1 cellular context compared by ENCODE assay signal in the genomic region with DNA sequence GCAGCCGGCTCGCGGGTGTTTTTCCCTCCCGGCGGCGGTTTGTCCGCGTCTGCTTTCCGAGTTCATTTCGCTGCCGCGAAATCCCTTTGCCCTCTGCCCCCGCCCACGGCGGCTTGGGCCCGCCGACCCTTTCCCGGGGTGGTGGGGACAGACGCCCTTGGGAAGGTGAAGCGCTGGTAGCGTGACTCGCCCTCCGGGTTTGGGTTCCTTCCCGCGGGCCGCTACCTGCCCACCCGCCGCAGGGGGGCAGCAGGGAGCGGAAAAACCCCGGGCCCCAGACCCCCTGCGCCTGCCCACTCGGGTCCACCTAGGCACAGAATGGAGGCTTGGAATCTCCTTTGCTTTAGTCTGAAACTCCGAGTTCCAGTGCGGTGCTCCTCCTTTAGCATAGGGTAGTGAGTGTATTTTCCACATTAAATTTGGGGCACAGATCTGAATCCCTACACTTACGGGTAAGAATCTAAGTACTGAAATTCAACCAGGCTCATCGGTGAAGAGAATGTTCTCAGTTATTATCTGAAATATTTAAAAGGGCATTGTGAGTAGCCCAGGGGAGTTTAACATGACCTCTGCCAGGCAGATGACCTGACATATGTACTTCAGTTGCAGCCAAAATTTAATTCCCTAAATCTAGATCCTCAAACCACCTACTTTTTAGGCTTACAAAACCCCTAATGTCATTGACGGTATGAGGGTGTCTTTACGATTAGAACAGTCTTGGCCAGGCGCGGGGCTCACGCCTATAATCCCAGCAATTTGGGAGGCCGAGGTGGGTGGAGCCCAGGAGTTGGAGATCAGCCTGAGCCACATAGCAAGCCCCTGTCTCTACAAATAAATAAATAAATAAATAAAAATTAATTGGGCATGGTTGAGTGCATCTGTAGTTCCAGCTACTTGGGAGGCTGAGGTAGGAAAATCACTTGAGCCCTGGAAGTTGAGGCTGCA.
TF ChIP-seq lines count a peak whose summit lies in the region.

No MANE protein-coding gene starts in this region.

TF ChIP-seq in SK-N-SH, 30 proteins besides CTCF, POLR2A, EP300 and RAD21 (continued from another document):
- TF ChIP-seq, protein P1, sequence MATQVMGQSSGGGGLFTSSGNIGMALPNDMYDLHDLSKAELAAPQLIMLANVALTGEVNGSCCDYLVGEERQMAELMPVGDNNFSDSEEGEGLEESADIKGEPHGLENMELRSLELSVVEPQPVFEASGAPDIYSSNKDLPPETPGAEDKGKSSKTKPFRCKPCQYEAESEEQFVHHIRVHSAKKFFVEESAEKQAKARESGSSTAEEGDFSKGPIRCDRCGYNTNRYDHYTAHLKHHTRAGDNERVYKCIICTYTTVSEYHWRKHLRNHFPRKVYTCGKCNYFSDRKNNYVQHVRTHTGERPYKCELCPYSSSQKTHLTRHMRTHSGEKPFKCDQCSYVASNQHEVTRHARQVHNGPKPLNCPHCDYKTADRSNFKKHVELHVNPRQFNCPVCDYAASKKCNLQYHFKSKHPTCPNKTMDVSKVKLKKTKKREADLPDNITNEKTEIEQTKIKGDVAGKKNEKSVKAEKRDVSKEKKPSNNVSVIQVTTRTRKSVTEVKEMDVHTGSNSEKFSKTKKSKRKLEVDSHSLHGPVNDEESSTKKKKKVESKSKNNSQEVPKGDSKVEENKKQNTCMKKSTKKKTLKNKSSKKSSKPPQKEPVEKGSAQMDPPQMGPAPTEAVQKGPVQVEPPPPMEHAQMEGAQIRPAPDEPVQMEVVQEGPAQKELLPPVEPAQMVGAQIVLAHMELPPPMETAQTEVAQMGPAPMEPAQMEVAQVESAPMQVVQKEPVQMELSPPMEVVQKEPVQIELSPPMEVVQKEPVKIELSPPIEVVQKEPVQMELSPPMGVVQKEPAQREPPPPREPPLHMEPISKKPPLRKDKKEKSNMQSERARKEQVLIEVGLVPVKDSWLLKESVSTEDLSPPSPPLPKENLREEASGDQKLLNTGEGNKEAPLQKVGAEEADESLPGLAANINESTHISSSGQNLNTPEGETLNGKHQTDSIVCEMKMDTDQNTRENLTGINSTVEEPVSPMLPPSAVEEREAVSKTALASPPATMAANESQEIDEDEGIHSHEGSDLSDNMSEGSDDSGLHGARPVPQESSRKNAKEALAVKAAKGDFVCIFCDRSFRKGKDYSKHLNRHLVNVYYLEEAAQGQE (IDR thresholded peaks at IDR 0.05; ENCODE audit: low read depth, low read length), result 0 out of 2 replicates have a peak, but pooled peaks have one; percentile 26
- 0 out of 2 replicates have a peak, but pooled peaks have one; percentile 21 for TF ChIP-seq FOXM1 (IDR thresholded peaks at IDR 0.05; ENCODE audit: low read depth)
- TF ChIP-seq EZH2phosphoT487 (IDR thresholded peaks at IDR 0.05; ENCODE audit: borderline replicate concordance, low read depth), result no peak
- no peak for TF ChIP-seq NFIC (IDR thresholded peaks at IDR 0.05; ENCODE audit: borderline replicate concordance)
- TF ChIP-seq, protein P2, sequence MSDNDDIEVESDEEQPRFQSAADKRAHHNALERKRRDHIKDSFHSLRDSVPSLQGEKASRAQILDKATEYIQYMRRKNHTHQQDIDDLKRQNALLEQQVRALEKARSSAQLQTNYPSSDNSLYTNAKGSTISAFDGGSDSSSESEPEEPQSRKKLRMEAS (IDR thresholded peaks at IDR 0.05; ENCODE audit: low read depth), result no peak
- TF ChIP-seq, protein P3, sequence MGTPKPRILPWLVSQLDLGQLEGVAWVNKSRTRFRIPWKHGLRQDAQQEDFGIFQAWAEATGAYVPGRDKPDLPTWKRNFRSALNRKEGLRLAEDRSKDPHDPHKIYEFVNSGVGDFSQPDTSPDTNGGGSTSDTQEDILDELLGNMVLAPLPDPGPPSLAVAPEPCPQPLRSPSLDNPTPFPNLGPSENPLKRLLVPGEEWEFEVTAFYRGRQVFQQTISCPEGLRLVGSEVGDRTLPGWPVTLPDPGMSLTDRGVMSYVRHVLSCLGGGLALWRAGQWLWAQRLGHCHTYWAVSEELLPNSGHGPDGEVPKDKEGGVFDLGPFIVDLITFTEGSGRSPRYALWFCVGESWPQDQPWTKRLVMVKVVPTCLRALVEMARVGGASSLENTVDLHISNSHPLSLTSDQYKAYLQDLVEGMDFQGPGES (IDR thresholded peaks at IDR 0.05; ENCODE audit: low read depth, low read length), result no peak
- no peak for TF ChIP-seq SIN3A (IDR thresholded peaks at IDR 0.05; ENCODE audit: borderline replicate concordance, low read depth, low read length)
- TF ChIP-seq CHD2 (IDR thresholded peaks at IDR 0.05; ENCODE audit: low read length, partially characterized antibody), result peak; percentile 17
- TF ChIP-seq, protein P4, sequence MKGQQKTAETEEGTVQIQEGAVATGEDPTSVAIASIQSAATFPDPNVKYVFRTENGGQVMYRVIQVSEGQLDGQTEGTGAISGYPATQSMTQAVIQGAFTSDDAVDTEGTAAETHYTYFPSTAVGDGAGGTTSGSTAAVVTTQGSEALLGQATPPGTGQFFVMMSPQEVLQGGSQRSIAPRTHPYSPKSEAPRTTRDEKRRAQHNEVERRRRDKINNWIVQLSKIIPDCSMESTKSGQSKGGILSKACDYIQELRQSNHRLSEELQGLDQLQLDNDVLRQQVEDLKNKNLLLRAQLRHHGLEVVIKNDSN (IDR thresholded peaks at IDR 0.05; ENCODE audit: borderline replicate concordance, low read depth), result no peak
- TF ChIP-seq RCOR1 (IDR thresholded peaks at IDR 0.05; ENCODE audit: low read length), result no peak
- TF ChIP-seq ELF1 (IDR thresholded peaks at IDR 0.05), result no peak
- peak; percentile 52 for TF ChIP-seq NRF1 (IDR thresholded peaks at IDR 0.05; ENCODE audit: low read depth, low read length)
- peak; percentile 40 for TF ChIP-seq SMC3 (IDR thresholded peaks at IDR 0.05; ENCODE audit: low read depth, low read length)
- no peak for TF ChIP-seq FOXJ3 (CRISPR knock-in tag; IDR thresholded peaks at IDR 0.05)
- no peak for TF ChIP-seq TEAD4 (IDR thresholded peaks at IDR 0.05; ENCODE audit: borderline replicate concordance, insufficient read depth)
- TF ChIP-seq JUND (IDR thresholded peaks at IDR 0.05), result no peak
